Comparison of ENCODE assay signal across 21 cellular contexts in genomic region chr19:19179548-19180441, GRCh38. TPM values are rescaled to one million over a fixed set of nuclear protein-coding genes. Genes with fewer than 3 reads are reported as not detected.
DNase-seq lines count a peak whose midpoint lies in the region; TF ChIP-seq lines count a peak whose summit lies in the region.
"Had no signal": no experiment of that assay in that cellular context is flagged by ENCODE, and none has a peak within 500 bp of the region (broad histone marks: within the 10 kb centered on the region; RNA-seq: fewer than 3 reads in every experiment).

No MANE protein-coding gene starts in this region.

- TF ChIP-seq POLR2A in erythroblast (IDR thresholded peaks at IDR 0.05; ENCODE audit: low read length), result no peak

- DNase-seq in EL, result peak; percentile 19
- DNase-seq in RPMI7951 (ENCODE audit: low read depth), result peak; percentile 53
- peak; percentile 50 for DNase-seq in glomerular visceral epithelial cell (ENCODE audit: extremely low spot score)
- no peak for DNase-seq in erythroblast (lab: John Stamatoyannopoulos, UW)
- DNase-seq in AML-193 (lab: John Stamatoyannopoulos, UW), result no peak
- no peak for DNase-seq in occipital lobe (lab: John Stamatoyannopoulos, UW)
- DNase-seq: activated B cell treated with CpG ODN at 0.5 μM for 24 hours; activated CD8-positive, alpha-beta T cell treated with anti-CD3 and anti-CD28 coated beads, Interleukin-2, amount 10 ng/mL, durations not matched to agents 7 days and 5 days; activated naive CD8-positive, alpha-beta T cell treated with anti-CD3 and anti-CD28 coated beads for 36 hours; activated T-cell treated with anti-CD3 and anti-CD28 coated beads, Interleukin-2, amount 50 U/mL, for 72 hours; dermis blood vessel endothelial cell; gastrocnemius medialis; HCEC 1CT; left lung; NCI-H1694 treated with DMSO at 0.1 percent for 48 hours; nucleus accumbens; stimulated activated CD4-positive, alpha-beta T cell treated with anti-CD3 and anti-CD28 coated beads, Interleukin-2, amount 100 ng/mL, for 24 hours; T-cell had no signal

RNA-seq across cellular contexts. Expression of gene MEF2B, which starts 9.7 kb away (rescaled TPM):
- total RNA-seq in RPMI7951 (2014; rRNA removed; shearing (Covaris generic)), result not detected in 2 replicates
- not detected for total RNA-seq in occipital lobe

RNA-seq across cellular contexts. Expression of gene BORCS8, which starts 12.2 kb away (rescaled TPM):
- total RNA-seq in RPMI7951 (2014; rRNA removed; shearing (Covaris generic)), result 10.3 and 18.4 TPM in 2 replicates
- 14.5 TPM for total RNA-seq in occipital lobe

RNA-seq across cellular contexts. Expression of gene RFXANK, which starts 12.3 kb away (rescaled TPM):
- 91.3 and 108 TPM in 2 replicates for total RNA-seq in RPMI7951 (2014; rRNA removed; shearing (Covaris generic))
- 14.5 TPM for total RNA-seq in occipital lobe

RNA-seq across cellular contexts. Expression of gene NR2C2AP, which starts 23.4 kb away (rescaled TPM):
- total RNA-seq in RPMI7951 (2014; rRNA removed; shearing (Covaris generic)), result 20.4 and 31.0 TPM in 2 replicates
- total RNA-seq in occipital lobe, result 12.6 TPM

RNA-seq across cellular contexts. Expression of gene NCAN, which starts 32.0 kb away (rescaled TPM):
- total RNA-seq in RPMI7951 (2014; rRNA removed; shearing (Covaris generic)), result 0.12 TPM in 1 of 2 replicates, not detected in the other
- total RNA-seq in occipital lobe, result 161 TPM
- total RNA-seq: activated B cell treated with CpG ODN at 0.5 μM for 24 hours; activated CD8-positive, alpha-beta T cell treated with anti-CD3 and anti-CD28 coated beads, Interleukin-2, amount 10 ng/mL, durations not matched to agents 7 days and 5 days; activated naive CD8-positive, alpha-beta T cell treated with anti-CD3 and anti-CD28 coated beads for 36 hours; breast epithelium; dermis blood vessel endothelial cell; gastrocnemius medialis; left lung; mononuclear cell; subcutaneous adipose tissue had no signal

Comparison
In these comparisons a context has a peak if more than half of its experiments do, and no peak if none do; other contexts are left out.
1. DNase-seq: peak in EL (single experiment), RPMI7951 (single experiment) and glomerular visceral epithelial cell (single experiment); none in erythroblast (0 of 2), AML-193 (0 of 2) and occipital lobe (single experiment).